In the genomic region with DNA sequence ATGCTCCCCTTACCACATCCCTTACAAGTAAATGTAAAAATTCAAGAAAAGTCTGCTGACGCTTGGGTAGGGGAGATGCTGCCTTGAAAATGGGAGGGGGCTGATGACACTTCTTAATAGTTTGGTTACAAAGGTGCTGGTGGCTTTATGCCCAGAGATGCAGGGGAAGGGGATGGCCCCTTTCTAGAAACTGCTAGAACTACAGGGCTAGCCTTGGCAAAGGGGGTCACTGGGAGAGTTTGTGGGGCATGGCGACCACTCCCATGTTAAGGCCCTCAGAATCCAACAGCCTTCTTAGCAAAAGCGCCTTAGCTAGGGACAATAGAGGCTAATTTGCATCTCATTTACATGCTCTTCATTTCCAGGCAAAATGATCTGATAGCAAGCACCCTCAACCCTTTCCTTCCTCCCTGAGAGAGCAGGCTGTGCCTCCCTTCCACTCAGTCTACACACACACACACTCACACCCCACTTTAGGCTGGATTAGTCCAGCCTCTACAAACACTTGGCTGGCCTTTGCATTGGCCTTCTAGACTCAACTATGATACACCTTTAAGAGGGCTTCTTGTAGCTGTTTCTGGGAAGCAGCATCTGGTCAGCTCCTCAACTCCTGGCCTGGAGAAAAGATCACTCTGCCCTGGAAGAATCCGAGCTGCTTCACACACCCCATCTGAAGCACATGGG, we compare ENCODE assay signal across 11 cellular contexts. TPM values are rescaled to one million over a fixed set of nuclear protein-coding genes. Genes with fewer than 3 reads are reported as not detected.
DNase-seq lines count a peak whose midpoint lies in the region; TF ChIP-seq lines count a peak whose summit lies in the region.
"Had no signal": no experiment of that assay in that cellular context is flagged by ENCODE, and none has a peak within 500 bp of the region (broad histone marks: within the 10 kb centered on the region; RNA-seq: fewer than 3 reads in every experiment).

No MANE protein-coding gene starts in this region.

- peak overlapping the region; percentile 12 for H3K27ac ChIP-seq in temporal lobe (ENCODE audit: low read depth, low read length)

- H3K36me3 Mint-ChIP-seq in mesothelial cell of epicardium: no peaks in the 10 kb centered on the region

- DNase-seq in DMS79 treated with DMSO at 0.1 percent for 48 hours (lab: John Stamatoyannopoulos, UW) (peak; percentile 34), DMS79 (lab: John Stamatoyannopoulos, UW) (no peak), choroid plexus epithelial cell (ENCODE audit: low read depth) (peak; percentile 32), mesothelial cell of epicardium (ENCODE audit: low spot score in 2 of 2, unreplicated experiment in 2 of 2) (no peak), cortex of kidney (lab: John Stamatoyannopoulos, UW) (no peak), germinal center (ENCODE audit: low spot score) (no peak), cerebellum (ENCODE audit: low spot score) (no peak)
- DNase-seq: 8988T; activated CD8-positive, alpha-beta T cell treated with anti-CD3 and anti-CD28 coated beads for 36 hours; MG63 had no signal

- H3K4me3 ChIP-seq in choroid plexus epithelial cell (ENCODE audit: low read depth, low read length): peak overlapping the region; percentile 78
- H3K4me3 ChIP-seq: MG63 had no signal

- no peak for TF ChIP-seq CTCF in choroid plexus epithelial cell (conservative IDR thresholded peaks at IDR 0.05; ENCODE audit: low read depth, low read length)
- TF ChIP-seq CTCF in mesothelial cell of epicardium (IDR thresholded peaks at IDR 0.05; ENCODE audit: unreplicated experiment): no peak

- H3K9me3 Mint-ChIP-seq in mesothelial cell of epicardium: no peaks in the 10 kb centered on the region
- H3K9me3 Mint-ChIP-seq: activated CD8-positive, alpha-beta T cell treated with anti-CD3 and anti-CD28 coated beads for 36 hours had no signal

- peaks cover 27% of the 10 kb centered on the region for H3K27me3 Mint-ChIP-seq in mesothelial cell of epicardium (ENCODE audit: low read depth)

- H3K4me3 Mint-ChIP-seq in mesothelial cell of epicardium: peak overlapping the region; percentile 79
- H3K4me3 Mint-ChIP-seq: activated CD8-positive, alpha-beta T cell treated with anti-CD3 and anti-CD28 coated beads for 36 hours had no signal

- H3K4me1 Mint-ChIP-seq in mesothelial cell of epicardium: peaks cover 12% of the 10 kb centered on the region

- H3K27ac Mint-ChIP-seq in mesothelial cell of epicardium: no peak overlapping the region
- H3K27ac Mint-ChIP-seq: activated CD8-positive, alpha-beta T cell treated with anti-CD3 and anti-CD28 coated beads for 36 hours had no signal

RNA-seq across cellular contexts. Expression of gene SEMA6C, which starts 1.8 kb away (rescaled TPM):
- total RNA-seq in mesothelial cell of epicardium (14.9 to 15.0 TPM (median 14.9 TPM) in 3 replicates), temporal lobe (24.8 TPM), cerebellum (21.4 TPM)

RNA-seq across cellular contexts. Expression of gene TNFAIP8L2, which starts 11.8 kb away (rescaled TPM):
- total RNA-seq in mesothelial cell of epicardium (not detected in 3 replicates), temporal lobe (0.98 TPM), cerebellum (1.6 TPM)

RNA-seq across cellular contexts. Expression of gene LYSMD1, which starts 21.1 kb away (rescaled TPM):
- total RNA-seq in mesothelial cell of epicardium (9.9 to 11.8 TPM (median 11.4 TPM) in 3 replicates), temporal lobe (13.5 TPM), cerebellum (10.6 TPM)

RNA-seq across cellular contexts. Expression of gene SCNM1, which starts 21.3 kb away (rescaled TPM):
- total RNA-seq in mesothelial cell of epicardium (34.9 to 37.1 TPM (median 36.9 TPM) in 3 replicates), temporal lobe (10.8 TPM), cerebellum (16.7 TPM)

RNA-seq across cellular contexts. Expression of gene TMOD4, which starts 31.2 kb away (rescaled TPM):
- total RNA-seq in mesothelial cell of epicardium (0.77 to 1.7 TPM (median 1.1 TPM) in 3 replicates), temporal lobe (not detected), cerebellum (not detected)

Comparison
In these comparisons a context has a peak if more than half of its experiments do, and no peak if none do; other contexts are left out.
1. DNase-seq: peak in DMS79 treated with DMSO at 0.1 percent for 48 hours (single experiment) and choroid plexus epithelial cell (single experiment); none in DMS79 (single experiment), mesothelial cell of epicardium (0 of 2), cortex of kidney (single experiment), germinal center (single experiment) and cerebellum (single experiment).